ENCODE assay signal across 34 cellular contexts in the genomic region with DNA sequence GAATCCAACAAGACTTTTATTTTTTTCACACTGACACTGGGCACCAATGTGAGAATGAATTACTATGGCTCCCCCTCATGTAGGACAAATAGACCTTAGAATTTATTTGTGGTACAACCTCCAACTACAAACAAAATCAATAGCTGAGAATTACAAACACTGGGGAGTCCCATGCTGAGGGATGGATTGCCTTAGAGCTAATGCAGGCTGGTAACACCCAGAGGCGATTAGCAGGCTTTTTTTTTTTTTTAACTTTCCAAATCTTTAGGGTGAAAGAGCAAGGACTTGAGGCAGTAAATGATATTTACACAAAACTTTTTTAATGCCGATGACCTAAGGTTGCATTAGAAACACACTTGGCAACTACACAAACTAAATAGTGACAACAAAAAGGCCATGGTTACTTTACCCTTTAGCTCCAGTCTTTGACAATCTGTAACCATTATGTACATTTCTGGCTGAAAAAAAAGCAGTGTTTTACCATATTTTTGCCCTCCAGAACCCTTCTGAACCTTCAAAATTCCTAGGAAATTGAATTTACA. TPM values are rescaled to one million over a fixed set of nuclear protein-coding genes. Genes with fewer than 3 reads are reported as not detected.
"Had no signal": no experiment of that assay in that cellular context is flagged by ENCODE, and none has a peak within 500 bp of the region (broad histone marks: within the 10 kb centered on the region; RNA-seq: fewer than 3 reads in every experiment).

No MANE protein-coding gene starts in this region.

- ATAC-seq: naive thymus-derived CD8-positive, alpha-beta T cell; natural killer cell treated with Interleukin-12 subunit alpha and Interleukin-12 subunit beta and Interleukin-15 and Interleukin-18, amount 100 ng/mL, for 72 hours; psoas muscle; right cardiac atrium; sciatic nerve; stimulated activated memory B cell treated with anti-CD40 and anti-IgM and Interleukin-4, amounts not matched to agents 10 μg/mL and 1 μg/mL and 100 μg/mL, for 72 hours; stimulated activated naive CD8-positive, alpha-beta T cell treated with anti-CD3 and anti-CD28 coated beads, Interleukin-15, amount 100 ng/mL, for 72 hours; stimulated activated naive CD8-positive, alpha-beta T cell treated with anti-CD3 and anti-CD28 coated beads, Interleukin-15, Interleukin-2, amounts not matched to agents 100 U/mL and 50 U/mL, for 24 hours; upper lobe of right lung had no signal

- H3K36me3 ChIP-seq: neutrophil, pancreas, spleen, suprapubic skin, tibial artery, transverse colon, upper lobe of right lung, uterus had no signal

- H3K4me3 Mint-ChIP-seq: naive thymus-derived CD8-positive, alpha-beta T cell; natural killer cell treated with Interleukin-12 subunit alpha and Interleukin-12 subunit beta and Interleukin-15 and Interleukin-18, amount 100 ng/mL, for 72 hours; nephron progenitor cell; neural crest cell; stimulated activated memory B cell treated with anti-CD40 and anti-IgM and Interleukin-4, amounts not matched to agents 10 μg/mL and 1 μg/mL and 100 μg/mL, for 72 hours; stimulated activated naive CD8-positive, alpha-beta T cell treated with anti-CD3 and anti-CD28 coated beads, Interleukin-15, amount 100 ng/mL, for 72 hours; type B pancreatic cell had no signal

- H3K4me3 ChIP-seq: pancreas, psoas muscle, skin epidermis, smooth muscle cell, spleen, suprapubic skin, testis, tibial artery, transverse colon, upper lobe of right lung, uterus had no signal

- H3K9me3 ChIP-seq: neutrophil, pancreas, psoas muscle, spleen, suprapubic skin, testis, tibial artery, transverse colon, upper lobe of right lung, uterus had no signal

- H3K36me3 Mint-ChIP-seq: natural killer cell treated with Interleukin-12 subunit alpha and Interleukin-12 subunit beta and Interleukin-15 and Interleukin-18, amount 100 ng/mL, for 72 hours; type B pancreatic cell had no signal

- DNase-seq: naive thymus-derived CD8-positive, alpha-beta T cell; nephron progenitor cell; nucleus accumbens; pancreas; psoas muscle; right cardiac atrium; spleen; stimulated activated CD4-positive, alpha-beta T cell treated with anti-CD3 and anti-CD28 coated beads, Interleukin-12 subunit alpha, Interleukin-12 subunit beta, amount 100 ng/mL, for 4 hours; stimulated activated CD4-positive, alpha-beta T cell treated with anti-CD3 and anti-CD28 coated beads, Interleukin-1b, Interleukin-23, amount 100 ng/mL, for 48 hours; stimulated activated CD4-positive, alpha-beta T cell treated with anti-CD3 and anti-CD28 coated beads, Interleukin-4, amount 100 ng/mL, for 1 hour; stimulated activated CD4-positive, alpha-beta T cell treated with anti-CD3 and anti-CD28 coated beads, Interleukin-4, amount 100 ng/mL, for 4 hours; stimulated activated CD8-positive, alpha-beta memory T cell treated with anti-CD3 and anti-CD28 coated beads, Interleukin-4, amount 100 ng/mL, for 48 hours; stimulated activated naive CD4-positive, alpha-beta T cell; stimulated activated naive CD8-positive, alpha-beta T cell treated with anti-CD3 and anti-CD28 coated beads, Interleukin-15, amount 100 ng/mL, for 72 hours; stimulated activated naive CD8-positive, alpha-beta T cell treated with anti-CD3 and anti-CD28 coated beads, Interleukin-15, Interleukin-2, amounts not matched to agents 100 U/mL and 50 U/mL, for 24 hours; substantia nigra; testis; tibial artery; transverse colon; upper lobe of right lung; uterus had no signal

- H3K27ac ChIP-seq: neutrophil, pancreas, psoas muscle, skin epidermis, spleen, suprapubic skin, testis, tibial artery, transverse colon, upper lobe of right lung, uterus had no signal

- H3K9me3 Mint-ChIP-seq: naive thymus-derived CD8-positive, alpha-beta T cell; natural killer cell treated with Interleukin-12 subunit alpha and Interleukin-12 subunit beta and Interleukin-15 and Interleukin-18, amount 100 ng/mL, for 72 hours; nephron progenitor cell; neural crest cell; stimulated activated memory B cell treated with anti-CD40 and anti-IgM and Interleukin-4, amounts not matched to agents 10 μg/mL and 1 μg/mL and 100 μg/mL, for 72 hours; stimulated activated naive CD8-positive, alpha-beta T cell treated with anti-CD3 and anti-CD28 coated beads, Interleukin-15, amount 100 ng/mL, for 72 hours; type B pancreatic cell had no signal

- H3K27ac Mint-ChIP-seq: natural killer cell treated with Interleukin-12 subunit alpha and Interleukin-12 subunit beta and Interleukin-15 and Interleukin-18, amount 100 ng/mL, for 72 hours; stimulated activated memory B cell treated with anti-CD40 and anti-IgM and Interleukin-4, amounts not matched to agents 10 μg/mL and 1 μg/mL and 100 μg/mL, for 72 hours; type B pancreatic cell had no signal

- H3K4me1 Mint-ChIP-seq: nephron progenitor cell; stimulated activated memory B cell treated with anti-CD40 and anti-IgM and Interleukin-4, amounts not matched to agents 10 μg/mL and 1 μg/mL and 100 μg/mL, for 72 hours had no signal

- H3K4me1 ChIP-seq: suprapubic skin, testis, upper lobe of right lung, uterus had no signal

- H3K27me3 ChIP-seq: pancreas, testis, tibial artery, upper lobe of right lung, uterus had no signal

RNA-seq across cellular contexts. Expression of a gene that starts 44.7 kb away (rescaled TPM):
- total RNA-seq: naive thymus-derived CD8-positive, alpha-beta T cell; natural killer cell treated with Interleukin-12 subunit alpha and Interleukin-12 subunit beta and Interleukin-15 and Interleukin-18, amount 100 ng/mL, for 72 hours; omental fat pad; osteocyte; posterior vena cava; psoas muscle; renal cortical epithelial cell; smooth muscle cell; transverse colon; upper lobe of right lung had no signal
- polyA plus RNA-seq: naive thymus-derived CD8-positive, alpha-beta T cell; psoas muscle; smooth muscle cell; spleen had no signal
